In the genomic region with DNA sequence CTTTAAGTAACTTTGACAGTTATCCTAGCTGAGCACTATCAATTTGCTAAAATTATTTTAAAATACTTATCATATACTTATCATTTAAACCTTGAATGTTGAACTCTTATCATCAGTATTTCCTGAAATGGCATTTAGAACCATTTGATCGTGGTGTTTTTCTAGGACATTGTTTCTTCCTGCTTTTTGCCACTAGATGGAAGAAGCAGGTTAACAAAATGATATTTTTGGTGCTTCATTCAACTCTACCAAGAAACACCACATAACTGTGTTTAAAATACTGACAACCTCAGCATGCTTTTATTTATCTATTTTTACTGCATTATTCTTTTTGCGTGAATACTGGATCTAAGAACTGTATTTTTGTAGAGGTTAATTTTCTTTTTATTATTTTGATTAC, we compare ENCODE assay signal across 18 cellular contexts. TPM values are rescaled to one million over a fixed set of nuclear protein-coding genes. Genes with fewer than 3 reads are reported as not detected.
DNase-seq lines count a peak whose midpoint lies in the region; ATAC-seq, FAIRE-seq and TF ChIP-seq lines count a peak whose summit lies in the region.
"Had no signal": no experiment of that assay in that cellular context is flagged by ENCODE, and none has a peak within 500 bp of the region (broad histone marks: within the 10 kb centered on the region; RNA-seq: fewer than 3 reads in every experiment).

No MANE protein-coding gene starts in this region.

- H3K79me2 ChIP-seq in HepG2 (ENCODE audit: insufficient read depth, low read length): no peaks in the 10 kb centered on the region
- H3K79me2 ChIP-seq in SK-N-SH (ENCODE audit: insufficient read depth): no peaks in the 10 kb centered on the region

- H3K4me1 Mint-ChIP-seq in type B pancreatic cell (ENCODE audit: unreplicated experiment): peaks cover 7% of the 10 kb centered on the region
- H3K4me1 Mint-ChIP-seq: central memory CD8-positive, alpha-beta T cell; immature natural killer cell had no signal

- no peaks in the 10 kb centered on the region for H3F3A ChIP-seq in SK-N-SH (replicated peaks; ENCODE audit: insufficient read depth)

- H3K4me1 ChIP-seq in liver (ENCODE audit: control insufficient read depth in 4 of 4, insufficient read depth in 4 of 4, low read length in 3 of 4): no peaks in the 10 kb centered on the region
- H3K4me1 ChIP-seq in HepG2 (ENCODE audit: insufficient read depth, low read length): no peaks in the 10 kb centered on the region
- peaks cover 0 to 8% of the 10 kb centered on the region in 2 experiments; a peak in 2 of 4 replicates for H3K4me1 ChIP-seq in SK-N-SH (ENCODE audit: control insufficient read depth in 1 of 2, insufficient read depth in 2 of 2, low read depth in 1 of 2, low read length in 1 of 2)
- no peaks in the 10 kb centered on the region for H3K4me1 ChIP-seq in small intestine (ENCODE audit: control insufficient read depth in 2 of 2, insufficient read depth in 1 of 2, low read depth in 1 of 2, low read length in 1 of 2)
- H3K4me1 ChIP-seq: lower lobe of right lung had no signal

- H3K4me3 ChIP-seq in liver (ENCODE audit: low read depth in 1 of 3, low read length in 3 of 3) (no peak overlapping the region), HepG2 (replicated peaks in 1 of 3; ENCODE audit: insufficient read depth in 1 of 3, low read depth in 2 of 3, low read length in 3 of 3) (no peak overlapping the region), SK-N-SH (ENCODE audit: low read depth in 2 of 2, low read length in 1 of 2) (no peak overlapping the region), epithelial cell of proximal tubule (ENCODE audit: low read depth, low read length) (no peak overlapping the region), small intestine (ENCODE audit: low read depth in 1 of 2, low read length in 2 of 2) (no peak overlapping the region)
- H3K4me3 ChIP-seq: lower lobe of right lung had no signal

- H3K27ac ChIP-seq in liver (ENCODE audit: low read depth in 1 of 2, low read length in 2 of 2): no peak overlapping the region
- H3K27ac ChIP-seq in HepG2 (ENCODE audit: extremely low read length, insufficient read depth, low read length): no peak overlapping the region
- H3K27ac ChIP-seq in SK-N-SH (ENCODE audit: low read depth in 2 of 2, low read length in 1 of 2): no peak overlapping the region
- no peak overlapping the region for H3K27ac ChIP-seq in small intestine (ENCODE audit: low read depth in 1 of 2, low read length in 1 of 2)
- H3K27ac ChIP-seq: lower lobe of right lung had no signal

- TF ChIP-seq CTCF in liver (IDR thresholded peaks at IDR 0.05; ENCODE audit: low read depth, low read length, missing input control) (peak; percentile 17), HepG2 (CRISPR knock-in tag; IDR thresholded peaks at IDR 0.05) (no peak), SK-N-SH (IDR thresholded peaks at IDR 0.05) (peak; percentile 46), epithelial cell of proximal tubule (conservative IDR thresholded peaks at IDR 0.05; ENCODE audit: low read depth, low read length) (peak; percentile 6), type B pancreatic cell (conservative IDR thresholded peaks at IDR 0.05) (peak; percentile 19)

- 50% methylated on average over 2 of the region's 2 CpGs for WGBS in liver
- WGBS in HepG2 (ENCODE audit: low lambda C conversion rate): 14% methylated on average over 2 of the region's 2 CpGs
- 66% methylated on average over 2 of the region's 2 CpGs for WGBS in SK-N-SH (ENCODE audit: low lambda C conversion rate)
- 50 to 64% (median 53%) methylated on average over 2 of the region's 2 CpGs for WGBS in small intestine, 3 donors

- TF ChIP-seq EP300 in HepG2 (IDR thresholded peaks at IDR 0.05; ENCODE audit: low read depth in 2 of 2, low read length in 2 of 2) (no peak), HepG2 (CRISPR knock-in tag; IDR thresholded peaks at IDR 0.05; ENCODE audit: borderline replicate concordance) (no peak), SK-N-SH (IDR thresholded peaks at IDR 0.05; ENCODE audit: borderline replicate concordance in 1 of 2, low read depth in 1 of 2, low read length in 1 of 2) (no peak)

- no peak for TF ChIP-seq POLR2A in HepG2 (IDR thresholded peaks at IDR 0.05; ENCODE audit: insufficient read depth in 1 of 2, low read depth in 2 of 2, low read length in 2 of 2)

- H3K36me3 ChIP-seq in liver (ENCODE audit: control insufficient read depth in 4 of 4, insufficient read depth in 3 of 4, low read depth in 1 of 4, low read length in 3 of 4) (no peaks in the 10 kb centered on the region), HepG2 (replicated peaks in 1 of 2; ENCODE audit: control insufficient read depth in 1 of 2, insufficient read depth in 2 of 2, low read length in 2 of 2) (no peaks in the 10 kb centered on the region), SK-N-SH (replicated peaks in 1 of 2; ENCODE audit: control insufficient read depth in 1 of 2, insufficient read depth in 2 of 2, low read length in 1 of 2) (no peaks in the 10 kb centered on the region), small intestine (ENCODE audit: control insufficient read depth in 2 of 2, insufficient read depth in 2 of 2, low read length in 2 of 2) (no peaks in the 10 kb centered on the region)
- H3K36me3 ChIP-seq: lower lobe of right lung had no signal

- TF ChIP-seq RAD21 in liver (IDR thresholded peaks at IDR 0.05) (peak; percentile 56 to 65), HepG2 (CRISPR knock-in tag; IDR thresholded peaks at IDR 0.05) (no peak), SK-N-SH (IDR thresholded peaks at IDR 0.05; ENCODE audit: low read length) (peak; percentile 50)

- no peak for ATAC-seq in HepG2
- ATAC-seq in GM18502 (IDR thresholded peaks at IDR 0.05; ENCODE audit: poor library complexity, unreplicated experiment): no peak
- ATAC-seq: CD8-positive, alpha-beta T cell; lower lobe of right lung had no signal

- no peaks in the 10 kb centered on the region for H3K27me3 Mint-ChIP-seq in type B pancreatic cell

- H3K9me2 ChIP-seq in SK-N-SH: no peaks in the 10 kb centered on the region

- no peak overlapping the region for H3K4me3 Mint-ChIP-seq in type B pancreatic cell
- H3K4me3 Mint-ChIP-seq: CD8-positive, alpha-beta T cell; central memory CD8-positive, alpha-beta T cell; immature natural killer cell had no signal

- no peak overlapping the region for H3K27ac Mint-ChIP-seq in type B pancreatic cell
- H3K27ac Mint-ChIP-seq: activated T-helper 2 cell treated with anti-CD3 and anti-CD28 coated beads, Interferon-gamma antibody, Interleukin-2, Interleukin-4, amounts not matched to agents 10 μg/mL and 5 μg/mL and 100 μg/mL, durations not matched to agents 14 hours and 24 hours and 36 hours; CD8-positive, alpha-beta T cell; immature natural killer cell had no signal

- CTCF ChIA-PET in HepG2 (lab: Yijun Ruan, JAX; ENCODE audit: low intra/inter-chr PET ratio, low total read pairs): no interaction called here
- CTCF ChIA-PET in SK-N-SH (lab: Yijun Ruan, JAX): interaction anchor here (0.5 to 1.2 kb wide), 3 partner anchors 29 to 501 kb away, joined by 3 to 4 read pairs (median 3); no protein-coding TSS in a partner anchor

- H3K27me3 ChIP-seq in liver (ENCODE audit: control insufficient read depth in 4 of 4, insufficient read depth in 4 of 4, low read length in 3 of 4) (no peaks in the 10 kb centered on the region), HepG2 (ENCODE audit: control insufficient read depth in 1 of 2, insufficient read depth in 2 of 2, low read length in 2 of 2) (peaks cover 0 to 9% of the 10 kb centered on the region in 2 experiments; a peak in 2 of 5 replicates), SK-N-SH (ENCODE audit: insufficient read depth) (no peaks in the 10 kb centered on the region), small intestine (ENCODE audit: control insufficient read depth in 2 of 2, insufficient read depth in 2 of 2, low read length in 2 of 2) (no peaks in the 10 kb centered on the region)

- no peaks in the 10 kb centered on the region for H3K9me3 Mint-ChIP-seq in type B pancreatic cell
- H3K9me3 Mint-ChIP-seq: activated T-helper 2 cell treated with anti-CD3 and anti-CD28 coated beads, Interferon-gamma antibody, Interleukin-2, Interleukin-4, amounts not matched to agents 10 μg/mL and 5 μg/mL and 100 μg/mL, durations not matched to agents 14 hours and 24 hours and 36 hours; CD8-positive, alpha-beta T cell; central memory CD8-positive, alpha-beta T cell had no signal

- DNase-seq in HepG2 (ENCODE audit: low spot score) (no peak), SK-N-SH (no peak), epithelial cell of proximal tubule (ENCODE audit: low read depth) (no peak), type B pancreatic cell (ENCODE audit: extremely low spot score, unreplicated experiment) (no peak), NOMO-1 treated with dmso at 0.1 percent for 144 hours (lab: John Stamatoyannopoulos, UW; ENCODE audit: unreplicated experiment) (no peak), small intestine (no peak)
- DNase-seq: activated CD4-positive, CD25-positive, alpha-beta regulatory T cell treated with anti-CD3 and anti-CD28 coated beads, Interleukin-2, amount 50 U/mL, for 72 hours; CD8-positive, alpha-beta T cell; glutamatergic neuron; immature natural killer cell; lower lobe of right lung; NCI-H2029 treated with DMSO at 0.1 percent for 48 hours; NCI-H82 had no signal

- H3K9ac ChIP-seq in liver (ENCODE audit: low read depth in 1 of 2, low read length in 2 of 2) (no peak overlapping the region), HepG2 (ENCODE audit: insufficient read depth, low read depth, low read length) (no peak overlapping the region), SK-N-SH (no peak overlapping the region)

- POLR2A ChIA-PET in HepG2 (lab: Yijun Ruan, JAX): no interaction called here
- POLR2A ChIA-PET in SK-N-SH (lab: Yijun Ruan, JAX): no interaction called here

- H3K9me3 ChIP-seq in liver (ENCODE audit: control insufficient read depth in 4 of 4, low read length in 3 of 4) (no peaks in the 10 kb centered on the region), HepG2 (ENCODE audit: low read length) (no peaks in the 10 kb centered on the region), SK-N-SH (no peaks in the 10 kb centered on the region), small intestine (ENCODE audit: control insufficient read depth, low read depth) (no peaks in the 10 kb centered on the region)
- H3K9me3 ChIP-seq: lower lobe of right lung had no signal

- H4K20me1 ChIP-seq in HepG2 (ENCODE audit: insufficient read depth, low read length) (no peaks in the 10 kb centered on the region), SK-N-SH (ENCODE audit: insufficient read depth) (no peaks in the 10 kb centered on the region)

- FAIRE-seq in HepG2 (lab: Jason Lieb, UNC) (no peak), small intestine (lab: Jason Lieb, UNC) (no peak)
- FAIRE-seq: endometrium had no signal

- in situ Hi-C loops in HepG2 (cut with HindIII; ENCODE audit: extremely low pct_ligation_motif_present, low pct_unique_long_range_greater_than_20kb): no loop called here

- H3K4me2 ChIP-seq in HepG2 (ENCODE audit: low read depth, low read length) (no peak overlapping the region), SK-N-SH (no peak overlapping the region)

- no peaks in the 10 kb centered on the region for H3K36me3 Mint-ChIP-seq in type B pancreatic cell
- H3K36me3 Mint-ChIP-seq: CD8-positive, alpha-beta T cell; immature natural killer cell had no signal

- no TSS peak for BruUV-seq in HepG2 (replicated peaks; lab: Mats Ljungman, UMichigan)

- H2AFZ ChIP-seq in HepG2 (ENCODE audit: low read length) (no peak overlapping the region), SK-N-SH (ENCODE audit: low read depth) (no peak overlapping the region)

- intact Hi-C loops in HepG2 (cut with micrococcal nuclease; ENCODE audit: unreplicated experiment): no loop called here

RNA-seq across cellular contexts. Expression of a gene that starts 44.6 kb away (rescaled TPM):
- total RNA-seq in liver (1 to 10 TPM; 2.6 to 7.7 TPM), HepG2 (2016; rRNA removed; fragmentation: Illumina TruSeq; extraction: Trizol) (3.3 and 5.2 TPM in 2 replicates), epithelial cell of proximal tubule (8.5 and 8.9 TPM in 2 replicates), type B pancreatic cell (ENCODE audit: low replicate concordance) (8.7 and 10.3 TPM in 2 replicates)
- polyA plus RNA-seq in liver (1 to 10 TPM; 2.4 to 6.9 TPM), HepG2 (2011; rRNA removed) (1.6 and 2.8 TPM in 2 replicates), SK-N-SH (2012; rRNA removed) (3.3 TPM in 2 replicates), small intestine (10 to 100 TPM; 15.4 to 35.6 (median 18.1) TPM)
- 0.20 and 0.71 TPM in 2 replicates for total RNA-seq in HepG2 (2016; cell fraction: cytosol; rRNA removed; fragmentation: Illumina TruSeq; extraction: Trizol; ENCODE audit: low read depth)
- total RNA-seq in HepG2 (2016; cell fraction: insoluble cytoplasmic fraction; rRNA removed; fragmentation: Illumina TruSeq; extraction: Trizol): 3.8 and 5.8 TPM in 2 replicates
- 1.4 and 1.7 TPM in 2 replicates for total RNA-seq in HepG2 (2016; cell fraction: membrane; rRNA removed; fragmentation: Illumina TruSeq; extraction: Trizol)
- total RNA-seq in HepG2 (2016; cell fraction: nucleus; rRNA removed; fragmentation: Illumina TruSeq; extraction: Trizol): 2.4 and 3.9 TPM in 2 replicates
- 0.50 and 0.85 TPM in 2 replicates for polyA plus RNA-seq in HepG2 (2011; cell fraction: cytosol; rRNA removed)
- 1.5 and 1.9 TPM in 2 replicates for polyA plus RNA-seq in HepG2 (2011; cell fraction: nucleus; rRNA removed)
- 1.9 and 2.4 TPM in 2 replicates for polyA plus RNA-seq in HepG2 (2012)
- polyA plus RNA-seq in HepG2 (2016; cell fraction: cytosol; fragmentation: Illumina TruSeq; extraction: Trizol; ENCODE audit: low read depth): 0.35 and 0.62 TPM in 2 replicates
- 5.2 and 6.8 TPM in 2 replicates for polyA plus RNA-seq in HepG2 (2016; cell fraction: insoluble cytoplasmic fraction; fragmentation: Illumina TruSeq; extraction: Trizol; ENCODE audit: low read depth)
- 0.84 and 1.6 TPM in 2 replicates for polyA plus RNA-seq in HepG2 (2016; cell fraction: membrane; fragmentation: Illumina TruSeq; extraction: Trizol; ENCODE audit: low read depth)
- polyA plus RNA-seq in HepG2 (2016; cell fraction: nucleus; fragmentation: Illumina TruSeq; extraction: Trizol; ENCODE audit: insufficient read depth, low read depth): 5.7 and 5.9 TPM in 2 replicates
- polyA minus RNA-seq in HepG2 (2011; rRNA and poly(A)+ RNA removed; ENCODE audit: low replicate concordance): 1.3 TPM in 1 of 2 replicates, not detected in the other
- 0.70 and 1.1 TPM in 2 replicates for polyA minus RNA-seq in HepG2 (2011; cell fraction: cytosol; rRNA and poly(A)+ RNA removed)
- 3.0 and 3.5 TPM in 2 replicates for polyA minus RNA-seq in HepG2 (2011; cell fraction: nucleus; rRNA and poly(A)+ RNA removed)
- 4.0 and 6.2 TPM in 2 replicates for polyA plus RNA-seq in SK-N-SH (2012; cell fraction: cytosol; rRNA removed)
- polyA plus RNA-seq in SK-N-SH (2012; cell fraction: nucleus; rRNA removed): 3.6 and 5.3 TPM in 2 replicates

RNA-seq across cellular contexts. Expression of a gene that starts 47.2 kb away (rescaled TPM):
- 10 to 100 TPM in 1 of 2 donors, 1 to 10 TPM in 1; 6.1 to 14.2 TPM for total RNA-seq in liver
- 1 to 10 TPM; 1.2 to 1.9 TPM for polyA plus RNA-seq in liver
- 8.0 and 8.7 TPM in 2 replicates for total RNA-seq in HepG2 (2016; rRNA removed; fragmentation: Illumina TruSeq; extraction: Trizol)
- total RNA-seq in HepG2 (2016; cell fraction: cytosol; rRNA removed; fragmentation: Illumina TruSeq; extraction: Trizol; ENCODE audit: low read depth): 22.1 and 24.6 TPM in 2 replicates
- total RNA-seq in HepG2 (2016; cell fraction: insoluble cytoplasmic fraction; rRNA removed; fragmentation: Illumina TruSeq; extraction: Trizol): 8.5 and 8.6 TPM in 2 replicates
- 7.6 and 8.6 TPM in 2 replicates for total RNA-seq in HepG2 (2016; cell fraction: membrane; rRNA removed; fragmentation: Illumina TruSeq; extraction: Trizol)
- total RNA-seq in HepG2 (2016; cell fraction: nucleus; rRNA removed; fragmentation: Illumina TruSeq; extraction: Trizol): 16.4 and 17.6 TPM in 2 replicates
- 0.89 and 1.5 TPM in 2 replicates for polyA plus RNA-seq in HepG2 (2011; rRNA removed)
- polyA plus RNA-seq in HepG2 (2011; cell fraction: cytosol; rRNA removed): 0.56 and 0.68 TPM in 2 replicates
- 1.4 and 1.5 TPM in 2 replicates for polyA plus RNA-seq in HepG2 (2011; cell fraction: nucleus; rRNA removed)
- 1.6 and 2.6 TPM in 2 replicates for polyA plus RNA-seq in HepG2 (2012)
- polyA plus RNA-seq in HepG2 (2016; cell fraction: cytosol; fragmentation: Illumina TruSeq; extraction: Trizol; ENCODE audit: low read depth): 0.43 and 0.94 TPM in 2 replicates
- 7.2 and 8.7 TPM in 2 replicates for polyA plus RNA-seq in HepG2 (2016; cell fraction: insoluble cytoplasmic fraction; fragmentation: Illumina TruSeq; extraction: Trizol; ENCODE audit: low read depth)
- polyA plus RNA-seq in HepG2 (2016; cell fraction: membrane; fragmentation: Illumina TruSeq; extraction: Trizol; ENCODE audit: low read depth): 1.7 TPM in 2 replicates
- 6.3 and 6.6 TPM in 2 replicates for polyA plus RNA-seq in HepG2 (2016; cell fraction: nucleus; fragmentation: Illumina TruSeq; extraction: Trizol; ENCODE audit: insufficient read depth, low read depth)
- polyA minus RNA-seq in HepG2 (2011; rRNA and poly(A)+ RNA removed; ENCODE audit: low replicate concordance): 2.7 and 10.4 TPM in 2 replicates
- polyA minus RNA-seq in HepG2 (2011; cell fraction: cytosol; rRNA and poly(A)+ RNA removed): 2.4 and 4.1 TPM in 2 replicates
- polyA minus RNA-seq in HepG2 (2011; cell fraction: nucleus; rRNA and poly(A)+ RNA removed): 16.3 and 19.3 TPM in 2 replicates
- polyA plus RNA-seq in SK-N-SH (2012; rRNA removed): 2.2 and 2.3 TPM in 2 replicates
- 2.9 and 3.5 TPM in 2 replicates for polyA plus RNA-seq in SK-N-SH (2012; cell fraction: cytosol; rRNA removed)
- 1.1 and 2.4 TPM in 2 replicates for polyA plus RNA-seq in SK-N-SH (2012; cell fraction: nucleus; rRNA removed)
- 13.9 and 14.5 TPM in 2 replicates for total RNA-seq in epithelial cell of proximal tubule
- 11.7 and 21.2 TPM in 2 replicates for total RNA-seq in type B pancreatic cell (ENCODE audit: low replicate concordance)
- 1 to 10 TPM; 3.5 to 5.4 (median 3.8) TPM for polyA plus RNA-seq in small intestine
